Comparison of ENCODE assay signal across 2 cellular contexts in genomic region chr22:15509967-15510366, GRCh38. TPM values are rescaled to one million over a fixed set of nuclear protein-coding genes. Genes with fewer than 3 reads are reported as not detected.
"Had no signal": no experiment of that assay in that cellular context is flagged by ENCODE, and none has a peak within 500 bp of the region (broad histone marks: within the 10 kb centered on the region; RNA-seq: fewer than 3 reads in every experiment).

No MANE protein-coding gene starts in this region.

RNA-seq across cellular contexts. Expression of gene OR11H1, which starts 18.0 kb away (rescaled TPM):
- total RNA-seq: G401, GM12878 had no signal
- polyA plus RNA-seq: GM12878 had no signal
